ENCODE assay signal across 11 cellular contexts in the genomic region with DNA sequence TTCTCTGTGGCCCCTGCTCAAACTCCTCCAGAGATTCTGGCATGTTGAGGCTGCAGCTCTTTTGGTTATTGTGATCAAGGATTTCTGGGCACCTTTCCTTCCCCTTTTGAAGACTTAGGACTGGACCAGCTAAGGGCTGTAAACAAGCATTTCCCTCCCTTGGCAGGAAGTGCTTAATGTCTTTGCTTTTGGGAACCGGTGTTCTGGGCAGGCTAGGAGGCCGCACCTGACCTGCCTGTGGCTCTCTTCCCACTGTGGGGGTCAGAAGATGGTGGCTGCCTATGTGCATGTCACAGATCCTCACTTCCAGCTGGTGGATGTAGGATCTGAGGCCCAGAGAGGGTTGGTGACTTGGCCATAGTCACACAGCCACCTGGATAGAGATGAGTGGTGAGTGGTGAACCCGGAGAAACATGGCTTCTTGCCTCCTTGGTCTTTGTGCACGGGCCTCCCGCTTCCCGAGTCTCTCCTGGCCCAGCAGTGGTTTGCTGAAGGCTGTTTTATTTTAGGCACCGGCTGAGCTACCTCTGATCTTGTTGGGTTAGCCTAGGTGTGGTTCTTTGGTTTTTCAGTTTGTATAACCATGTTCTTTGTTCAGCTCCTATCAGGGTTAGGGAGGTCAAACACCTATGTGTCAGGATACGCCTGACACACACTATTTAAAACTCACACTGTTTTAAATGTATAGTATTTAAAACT.
DNase-seq lines count a peak whose midpoint lies in the region; ATAC-seq lines count a peak whose summit lies in the region.
"Had no signal": no experiment of that assay in that cellular context is flagged by ENCODE, and none has a peak within 500 bp of the region (broad histone marks: within the 10 kb centered on the region; RNA-seq: fewer than 3 reads in every experiment).

No MANE protein-coding gene starts in this region.

- DNase-seq in NOMO-1 treated with DMSO at 0.1 percent for 48 hours (lab: John Stamatoyannopoulos, UW; ENCODE audit: unreplicated experiment): peak; percentile 18
- no peak for DNase-seq in activated CD8-positive, alpha-beta T cell treated with anti-CD3 and anti-CD28 coated beads, Interleukin-2, amount 10 ng/mL, durations not matched to agents 7 days and 5 days
- no peak for DNase-seq in left colon
- DNase-seq in stimulated activated CD4-positive, alpha-beta T cell treated with anti-CD3 and anti-CD28 coated beads, Interleukin-12 subunit alpha, Interleukin-12 subunit beta, amount 100 ng/mL, for 4 hours: no peak
- DNase-seq in GOT3 (lab: John Stamatoyannopoulos, UW): no peak
- DNase-seq: foreskin fibroblast, NCI-H1105 treated with DMSO at 0.1 percent for 48 hours had no signal

- peaks cover 2% of the 10 kb centered on the region for H3K27me3 Mint-ChIP-seq in activated CD8-positive, alpha-beta T cell treated with anti-CD3 and anti-CD28 coated beads, Interleukin-2, amount 10 ng/mL, durations not matched to agents 7 days and 5 days (ENCODE audit: low read depth)

- POLR2A ChIA-PET in activated CD8-positive, alpha-beta T cell treated with anti-CD3 and anti-CD28 coated beads, Interleukin-2, amount 10 ng/mL, durations not matched to agents 7 days and 5 days (lab: Charles Lee): interaction anchor here (0.8 kb wide), 1 partner anchor 12 kb away, joined by 4 read pairs; no protein-coding TSS in a partner anchor

- H3K9ac ChIP-seq in skeletal muscle tissue (ENCODE audit: low read depth in 1 of 3, low read length in 3 of 3): peak overlapping the region in 1 of 3 donors; percentile 60

- H3K4me3 Mint-ChIP-seq in activated CD8-positive, alpha-beta T cell treated with anti-CD3 and anti-CD28 coated beads, Interleukin-2, amount 10 ng/mL, durations not matched to agents 7 days and 5 days: no peak overlapping the region

- H3K4me3 ChIP-seq in skeletal muscle tissue (ENCODE audit: low read length in 3 of 3): no peak overlapping the region

- intact Hi-C loops in left colon (cut with DNase I, micrococcal nuclease): no loop called here

- H3K27me3 ChIP-seq in skeletal muscle tissue (ENCODE audit: control insufficient read depth in 3 of 3, insufficient read depth in 3 of 3, low read length in 3 of 3): no peaks in the 10 kb centered on the region

- no peaks in the 10 kb centered on the region for H3K9me3 Mint-ChIP-seq in activated CD8-positive, alpha-beta T cell treated with anti-CD3 and anti-CD28 coated beads, Interleukin-2, amount 10 ng/mL, durations not matched to agents 7 days and 5 days (ENCODE audit: insufficient read depth)

- no peaks in the 10 kb centered on the region for H3K36me3 ChIP-seq in skeletal muscle tissue (ENCODE audit: control insufficient read depth in 3 of 3, insufficient read depth in 3 of 3, low read length in 3 of 3)

- H3K4me1 Mint-ChIP-seq in activated CD8-positive, alpha-beta T cell treated with anti-CD3 and anti-CD28 coated beads, Interleukin-2, amount 10 ng/mL, durations not matched to agents 7 days and 5 days (ENCODE audit: low read depth): peaks cover 76% of the 10 kb centered on the region

- H3K27ac Mint-ChIP-seq in activated CD8-positive, alpha-beta T cell treated with anti-CD3 and anti-CD28 coated beads, Interleukin-2, amount 10 ng/mL, durations not matched to agents 7 days and 5 days: peak overlapping the region; percentile 68

- peak; percentile 27 for ATAC-seq in activated CD8-positive, alpha-beta T cell treated with anti-CD3 and anti-CD28 coated beads, Interleukin-2, amount 10 ng/mL, durations not matched to agents 7 days and 5 days
- ATAC-seq in left colon (peak; percentile 26), GM19395 (IDR thresholded peaks at IDR 0.05; ENCODE audit: unreplicated experiment) (no peak)
- ATAC-seq: HCT116 had no signal

- no peaks in the 10 kb centered on the region for H3K9me3 ChIP-seq in skeletal muscle tissue (ENCODE audit: control insufficient read depth in 3 of 3, low read length in 3 of 3)

- H3K27ac ChIP-seq in skeletal muscle tissue (ENCODE audit: low read depth, low read length): peak overlapping the region; percentile 75
- H3K27ac ChIP-seq: VCaP had no signal

- H3K36me3 Mint-ChIP-seq in activated CD8-positive, alpha-beta T cell treated with anti-CD3 and anti-CD28 coated beads, Interleukin-2, amount 10 ng/mL, durations not matched to agents 7 days and 5 days (ENCODE audit: low read depth): no peaks in the 10 kb centered on the region

- H3K4me1 ChIP-seq in skeletal muscle tissue (ENCODE audit: control insufficient read depth in 3 of 3, insufficient read depth in 3 of 3, low read length in 3 of 3): peaks cover 48 to 55% (median 53%) of the 10 kb centered on the region in 3 donors

- CTCF ChIA-PET in activated CD8-positive, alpha-beta T cell treated with anti-CD3 and anti-CD28 coated beads, Interleukin-2, amount 10 ng/mL, durations not matched to agents 7 days and 5 days (lab: Charles Lee): interaction anchor here (0.7 to 2.9 kb wide), 10 partner anchors 9 to 90 kb away, joined by 3 to 15 read pairs (median 6); partner anchors contain the start of gene GRK5
